ENCODE assay signal across 8 cellular contexts in genomic region chr12:127292736-127293135, GRCh38.
"Had no signal": no experiment of that assay in that cellular context is flagged by ENCODE, and none has a peak within 500 bp of the region (broad histone marks: within the 10 kb centered on the region; RNA-seq: fewer than 3 reads in every experiment).

No MANE protein-coding gene starts in this region.

- H3K9me2 ChIP-seq: SK-N-SH had no signal

- DNase-seq: Kasumi-1, KG1, NCI-H1105, NCI-H1436 treated with DMSO at 0.1 percent for 48 hours, NCI-H2171 treated with DMSO at 0.1 percent for 48 hours, NCI-H524 treated with DMSO at 0.1 percent for 48 hours, RPMI8226 had no signal

- H3K9me3 ChIP-seq: SK-N-SH had no signal

- H3K9ac ChIP-seq: SK-N-SH had no signal

- H3K4me2 ChIP-seq: SK-N-SH had no signal
